ENCODE assay signal across 1 cellular context in genomic region chr4:16329132-16329796, GRCh38.
TF ChIP-seq lines count a peak whose summit lies in the region.

No MANE protein-coding gene starts in this region.

TF ChIP-seq in SK-N-SH treated with all-trans-retinoic acid at 6 μM for 48 hours, 23 proteins besides CTCF, POLR2A, EP300 and RAD21 (continued from another document):
- TF ChIP-seq POU6F1 (CRISPR knock-in tag; IDR thresholded peaks at IDR 0.05; ENCODE audit: borderline replicate concordance, low read depth) (no peak), ZNF70 (CRISPR knock-in tag; IDR thresholded peaks at IDR 0.05) (no peak)
